ENCODE assay signal across 8 cellular contexts in the genomic region with DNA sequence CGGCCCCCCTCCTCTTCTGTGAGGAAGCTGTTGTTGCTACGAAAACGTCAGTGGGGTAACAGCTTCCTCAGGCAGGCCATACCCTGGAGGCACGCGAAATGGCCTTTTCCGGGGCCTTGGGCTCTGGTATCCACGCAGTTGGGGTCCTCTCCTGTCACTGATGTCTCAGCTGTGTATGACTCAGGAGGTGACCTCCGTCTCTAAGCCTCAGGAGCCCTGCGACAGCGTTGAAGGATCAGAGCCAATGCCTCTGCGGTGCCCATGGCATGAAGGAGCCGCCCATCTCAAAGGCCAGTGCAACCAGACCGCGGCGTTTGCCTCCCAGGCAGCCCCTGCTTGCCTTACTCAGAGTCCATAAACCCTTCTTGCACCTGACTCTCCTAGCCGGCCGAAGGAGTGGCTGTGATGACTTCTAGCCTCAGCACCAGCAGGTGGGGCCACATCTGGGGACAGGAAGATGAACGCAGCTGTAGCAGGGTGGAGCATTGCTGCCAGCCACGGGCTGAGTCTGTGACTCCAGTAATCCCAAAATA. TPM values are rescaled to one million over a fixed set of nuclear protein-coding genes. Genes with fewer than 3 reads are reported as not detected.
DNase-seq lines count a peak whose midpoint lies in the region; ATAC-seq and TF ChIP-seq lines count a peak whose summit lies in the region.

No MANE protein-coding gene starts in this region.

- BruUV-seq in mammary epithelial cell (replicated peaks; lab: Mats Ljungman, UMichigan): no TSS peak

- H3K27ac ChIP-seq in mammary epithelial cell (ENCODE audit: insufficient read depth, low read depth, low read length): peak overlapping the region; percentile 13
- H3K27ac ChIP-seq in naive thymus-derived CD4-positive, alpha-beta T cell (ENCODE audit: low read depth, low read length): peak overlapping the region; percentile 36

- dilution Hi-C loops in mammary epithelial cell (cut with HindIII; ENCODE audit: low sequenced_read_pairs): no loop called here

- H3K36me3 Mint-ChIP-seq in CD14-positive monocyte: peaks cover 8 to 26% of the 10 kb centered on the region in 2 donors
- peaks cover 0 to 6% (median 0%) of the 10 kb centered on the region in 5 donors for H3K36me3 Mint-ChIP-seq in naive thymus-derived CD4-positive, alpha-beta T cell

- H3K4me2 ChIP-seq in mammary epithelial cell (ENCODE audit: insufficient read depth, low read depth, low read length): peak overlapping the region; percentile 95

- TF ChIP-seq CTCF in CD14-positive monocyte (IDR thresholded peaks at IDR 0.05) (no peak), GM13976 (IDR thresholded peaks at IDR 0.05; ENCODE audit: borderline replicate concordance, control extremely low read depth, extremely low read depth, insufficient read depth, missing control alignments) (no peak), mammary epithelial cell (conservative IDR thresholded peaks at IDR 0.05 in 1 of 2, IDR thresholded peaks at IDR 0.05 in 1 of 2; ENCODE audit: extremely low read depth in 1 of 2, insufficient read depth in 1 of 2, low read depth in 1 of 2, low read length in 2 of 2) (peak in 1 of 2 donors; percentile 3)

- peaks cover 57% of the 10 kb centered on the region for H3K4me1 Mint-ChIP-seq in CD14-positive monocyte
- H3K4me1 Mint-ChIP-seq in naive thymus-derived CD4-positive, alpha-beta T cell: peaks cover 11 to 54% (median 31%) of the 10 kb centered on the region in 7 donors

- no peaks in the 10 kb centered on the region for H3K9me3 Mint-ChIP-seq in CD14-positive monocyte
- peaks cover 0 to 1% (median 0%) of the 10 kb centered on the region in 11 donors for H3K9me3 Mint-ChIP-seq in naive thymus-derived CD4-positive, alpha-beta T cell

- peak overlapping the region in 2 of 3 experiments; percentile 3 to 32 for H3K4me3 ChIP-seq in mammary epithelial cell (replicated peaks in 1 of 3; ENCODE audit: insufficient read depth in 1 of 3, low read depth in 2 of 3, low read length in 3 of 3)
- H3K4me3 ChIP-seq in naive thymus-derived CD4-positive, alpha-beta T cell (ENCODE audit: low read length): peak overlapping the region; percentile 77

- CTCF ChIA-PET in mammary epithelial cell (lab: Charles Lee; ENCODE audit: low non-redundant PET): no interaction called here
- CTCF ChIA-PET in naive thymus-derived CD4-positive, alpha-beta T cell (lab: Charles Lee): interaction anchor here (0.7 to 1.6 kb wide), 8 partner anchors 15 to 143 kb away, joined by 3 to 7 read pairs (median 3); a partner anchor contains a TSS

- H3K9ac ChIP-seq in mammary epithelial cell (ENCODE audit: insufficient read depth, low read length): no peak overlapping the region

- intact Hi-C loops in CD14-positive monocyte (cut with micrococcal nuclease) (loop anchor here (5.0 to 10.0 kb wide), 4 partner anchors 35 to 282 kb away; a partner anchor contains a TSS), mammary epithelial cell (cut with micrococcal nuclease) (no loop called here)
- intact Hi-C loops in naive thymus-derived CD4-positive, alpha-beta T cell (cut with micrococcal nuclease): loop anchor here (1.0 to 10.0 kb wide), 9 partner anchors 9 to 668 kb away; a partner anchor contains a TSS

- H3K27ac Mint-ChIP-seq in CD14-positive monocyte: peak overlapping the region; percentile 3 to 79 (median 64)
- peak overlapping the region in 3 of 9 donors; percentile 42 to 92 (median 56) for H3K27ac Mint-ChIP-seq in naive thymus-derived CD4-positive, alpha-beta T cell

- peaks cover 27% of the 10 kb centered on the region for H3K4me1 ChIP-seq in mammary epithelial cell (ENCODE audit: insufficient read depth, low read length)
- H3K4me1 ChIP-seq in naive thymus-derived CD4-positive, alpha-beta T cell (ENCODE audit: control insufficient read depth in 2 of 2, insufficient read depth in 2 of 2, low read length in 2 of 2): peaks cover 21 to 22% of the 10 kb centered on the region in 2 donors

- H4K20me1 ChIP-seq in mammary epithelial cell (ENCODE audit: insufficient read depth, low read length): no peaks in the 10 kb centered on the region

- DNase-seq in CD14-positive monocyte (ENCODE audit: low spot score) (peak; percentile 61), GM13976 (ENCODE audit: low spot score) (peak; percentile 74), NCI-H82 (lab: John Stamatoyannopoulos, UW) (peak; percentile 66), mammary epithelial cell (no peak), 8988T (no peak)
- peak in 2 of 9 donors; percentile 31 to 60 for DNase-seq in naive thymus-derived CD4-positive, alpha-beta T cell

- H2AFZ ChIP-seq in mammary epithelial cell (ENCODE audit: low read depth, low read length): peak overlapping the region; percentile 70

- no peaks in the 10 kb centered on the region for H3K36me3 ChIP-seq in mammary epithelial cell (ENCODE audit: insufficient read depth, low read length)
- peaks cover 0 to 2% (median 0%) of the 10 kb centered on the region in 3 experiments for H3K36me3 ChIP-seq in naive thymus-derived CD4-positive, alpha-beta T cell (ENCODE audit: control insufficient read depth in 2 of 3, insufficient read depth in 3 of 3, low read length in 3 of 3)

- peaks cover 0 to 3% (median 0%) of the 10 kb centered on the region in 3 donors for H3K27me3 Mint-ChIP-seq in CD14-positive monocyte (ENCODE audit: low read depth in 3 of 3)
- H3K27me3 Mint-ChIP-seq in naive thymus-derived CD4-positive, alpha-beta T cell: peaks cover 0 to 5% (median 0%) of the 10 kb centered on the region in 5 donors

- no peaks in the 10 kb centered on the region for H3K9me3 ChIP-seq in mammary epithelial cell (replicated peaks; ENCODE audit: insufficient read depth, low read length)
- no peaks in the 10 kb centered on the region for H3K9me3 ChIP-seq in naive thymus-derived CD4-positive, alpha-beta T cell (ENCODE audit: control insufficient read depth in 2 of 3, low read length in 3 of 3)

- WGBS in mammary epithelial cell (ENCODE audit: low coverage, missing lambda C conversion rate): 31% methylated on average over 15 of the region's 19 CpGs

- no peaks in the 10 kb centered on the region for H3K27me3 ChIP-seq in mammary epithelial cell (ENCODE audit: insufficient read depth, low read length)
- no peaks in the 10 kb centered on the region for H3K27me3 ChIP-seq in naive thymus-derived CD4-positive, alpha-beta T cell (ENCODE audit: control insufficient read depth in 2 of 2, insufficient read depth in 2 of 2, low read length in 2 of 2)

- peaks cover 6% of the 10 kb centered on the region for H3K79me2 ChIP-seq in mammary epithelial cell (ENCODE audit: insufficient read depth, low read length)

- in situ Hi-C loops in GM13976 (cut with MboI; ENCODE audit: low sequenced_read_pairs, unreplicated experiment) (no loop called here), mammary epithelial cell (cut with MboI; ENCODE audit: low sequenced_read_pairs in 2 of 2) (loop anchor here in 1 of 2 donors (5.0 kb wide), 1 partner anchor 90 kb away; a partner anchor contains a TSS)

- peak overlapping the region in 1 of 2 donors; percentile 64 for H3K4me3 Mint-ChIP-seq in CD14-positive monocyte
- H3K4me3 Mint-ChIP-seq in naive thymus-derived CD4-positive, alpha-beta T cell: peak overlapping the region; percentile 58 to 93 (median 81)

- ATAC-seq in HG02870 (IDR thresholded peaks at IDR 0.05; ENCODE audit: unreplicated experiment) (peak; percentile 5), HG03457 (IDR thresholded peaks at IDR 0.05; ENCODE audit: unreplicated experiment) (no peak)
- ATAC-seq in naive thymus-derived CD4-positive, alpha-beta T cell: peak; percentile 1

- POLR2A ChIA-PET in naive thymus-derived CD4-positive, alpha-beta T cell (lab: Charles Lee): interaction anchor here (0.8 to 1.5 kb wide), 3 partner anchors 9 to 39 kb away, joined by 3 to 4 read pairs (median 4); a partner anchor contains a TSS

RNA-seq across cellular contexts. Expression of a gene that starts 1.0 kb away (rescaled TPM):
- 10 to 100 TPM; 21.5 to 25.5 TPM for polyA plus RNA-seq in CD14-positive monocyte
- total RNA-seq in mammary epithelial cell: 10 to 100 TPM in 1 of 2 donors, under 1 TPM in 1; 0.83 to 10.7 TPM
- polyA plus RNA-seq in mammary epithelial cell: 3.6 TPM
- not detected for polyA minus RNA-seq in mammary epithelial cell
- 10 to 100 TPM in 4 of 5 experiments, 1 to 10 TPM in 1; 8.8 to 39.8 (median 18.3) TPM for total RNA-seq in naive thymus-derived CD4-positive, alpha-beta T cell
- polyA plus RNA-seq in naive thymus-derived CD4-positive, alpha-beta T cell: under 1 TPM; 0.63 to 0.75 TPM

RNA-seq across cellular contexts. Expression of a gene that starts 9.1 kb away (rescaled TPM):
- polyA plus RNA-seq in CD14-positive monocyte (100 to 1,000 TPM; 490 to 510 TPM), mammary epithelial cell (276 TPM)
- 100 to 1,000 TPM in 1 of 2 donors, 10 to 100 TPM in 1; 51.5 to 181 TPM for total RNA-seq in mammary epithelial cell
- polyA minus RNA-seq in mammary epithelial cell: 144 TPM
- total RNA-seq in naive thymus-derived CD4-positive, alpha-beta T cell: 100 to 1,000 TPM in 1 of 5 experiments, 10 to 100 TPM in 4; 49.0 to 172 (median 57.2) TPM
- 100 to 1,000 TPM; 155 to 177 TPM for polyA plus RNA-seq in naive thymus-derived CD4-positive, alpha-beta T cell

RNA-seq across cellular contexts. Expression of a gene that starts 9.2 kb away (rescaled TPM):
- polyA plus RNA-seq in CD14-positive monocyte (10 to 100 TPM; 74.3 to 94.4 TPM), mammary epithelial cell (17.4 TPM)
- total RNA-seq in mammary epithelial cell: 10 to 100 TPM; 10.3 to 21.4 TPM
- polyA minus RNA-seq in mammary epithelial cell: not detected
- total RNA-seq in naive thymus-derived CD4-positive, alpha-beta T cell: 10 to 100 TPM; 18.0 to 47.5 (median 24.3) TPM
- polyA plus RNA-seq in naive thymus-derived CD4-positive, alpha-beta T cell: 10 to 100 TPM; 14.9 to 17.1 TPM

RNA-seq across cellular contexts. Expression of a gene that starts 38.8 kb away (rescaled TPM):
- polyA plus RNA-seq in CD14-positive monocyte (100 to 1,000 TPM; 259 to 275 TPM), mammary epithelial cell (222 TPM)
- total RNA-seq in mammary epithelial cell: 100 to 1,000 TPM; 114 to 201 TPM
- polyA minus RNA-seq in mammary epithelial cell: 285 TPM
- total RNA-seq in naive thymus-derived CD4-positive, alpha-beta T cell: 100 to 1,000 TPM in 2 of 5 experiments, 10 to 100 TPM in 3; 71.8 to 144 (median 99.7) TPM
- 100 to 1,000 TPM; 194 to 202 TPM for polyA plus RNA-seq in naive thymus-derived CD4-positive, alpha-beta T cell

RNA-seq across cellular contexts. Expression of a gene that starts 45.0 kb away (rescaled TPM):
- polyA plus RNA-seq in CD14-positive monocyte (10 to 100 TPM; 35.4 to 43.5 TPM), mammary epithelial cell (8.1 TPM)
- 10 to 100 TPM in 1 of 2 donors, 1 to 10 TPM in 1; 6.1 to 10.0 TPM for total RNA-seq in mammary epithelial cell
- polyA minus RNA-seq in mammary epithelial cell: 48.7 TPM
- total RNA-seq in naive thymus-derived CD4-positive, alpha-beta T cell: 100 to 1,000 TPM in 3 of 5 experiments, 10 to 100 TPM in 2; 68.4 to 196 (median 112) TPM
- 100 to 1,000 TPM in 1 of 2 donors, 10 to 100 TPM in 1; 32.9 to 100 TPM for polyA plus RNA-seq in naive thymus-derived CD4-positive, alpha-beta T cell

Comparison
In these comparisons a context has a peak if more than half of its experiments do, and no peak if none do; other contexts are left out.
1. DNase-seq: peak in CD14-positive monocyte (single experiment), GM13976 (single experiment) and NCI-H82 (single experiment); none in mammary epithelial cell (single experiment) and 8988T (single experiment).